8 cellular contexts compared by ENCODE assay signal in genomic region chr9:37209431-37210386, GRCh38.
A peak's percentile ranks its signal among the peaks of the same experiment; 100 is the strongest.
DNase-seq lines count a peak whose midpoint lies in the region; ATAC-seq and TF ChIP-seq lines count a peak whose summit lies in the region.

No MANE protein-coding gene starts in this region.

- peak; percentile 71 for TF ChIP-seq CTCF in BE2C (IDR thresholded peaks at IDR 0.05; ENCODE audit: low read depth, low read length)
- TF ChIP-seq CTCF in vagina (IDR thresholded peaks at IDR 0.05), result no peak

- H3K9me3 ChIP-seq in BE2C (no peaks in the 10 kb centered on the region), SJCRH30 (replicated peaks) (no peaks in the 10 kb centered on the region), vagina (no peaks in the 10 kb centered on the region)

- intact Hi-C loops in left cardiac atrium (cut with DNase I) (no loop called here), vagina (cut with DNase I) (no loop called here)

- no peak for TF ChIP-seq POLR2A in vagina (IDR thresholded peaks at IDR 0.05)

- H3K4me1 ChIP-seq in BE2C (peaks cover 11% of the 10 kb centered on the region), SJCRH30 (no peaks in the 10 kb centered on the region), vagina (peaks cover 5% of the 10 kb centered on the region)

- DNase-seq in BE2C (peak; percentile 26), left cardiac atrium (no peak), NCI-H510A (lab: John Stamatoyannopoulos, UW) (no peak), SJCRH30 (no peak), vagina (ENCODE audit: extremely low spot score in 2 of 2) (no peak)

- ATAC-seq in GM18870 (IDR thresholded peaks at IDR 0.05; ENCODE audit: unreplicated experiment) (peak; percentile 49), SK-N-SH treated with all-trans-retinoic acid at 6 μM for 48 hours (peak; percentile 74), left cardiac atrium (peak; percentile 65 to 67)
- ATAC-seq in activated CD4-positive, CD25-positive, alpha-beta regulatory T cell treated with anti-CD3 and anti-CD28 coated beads, Interleukin-2, amount 50 U/mL, for 24 hours, result no peak

- H3K36me3 ChIP-seq in BE2C (peaks cover 8% of the 10 kb centered on the region), SJCRH30 (peaks cover 3% of the 10 kb centered on the region), vagina (no peaks in the 10 kb centered on the region)

- H3K27me3 ChIP-seq in BE2C (no peaks in the 10 kb centered on the region), SJCRH30 (no peaks in the 10 kb centered on the region), vagina (no peaks in the 10 kb centered on the region)

- H3K4me3 ChIP-seq in BE2C (ENCODE audit: low read depth, low read length), result no peak overlapping the region
- no peak overlapping the region for H3K4me3 ChIP-seq in SJCRH30
- H3K4me3 ChIP-seq in vagina, result no peak overlapping the region

- H3K27ac ChIP-seq in SJCRH30, result no peak overlapping the region
- no peak overlapping the region for H3K27ac ChIP-seq in vagina

TF ChIP-seq in SK-N-SH treated with all-trans-retinoic acid at 6 μM for 48 hours, 23 proteins besides CTCF, POLR2A, EP300 and RAD21:
- TF ChIP-seq PPARA (CRISPR knock-in tag; IDR thresholded peaks at IDR 0.05; ENCODE audit: borderline replicate concordance) (no peak), CREB5 (CRISPR knock-in tag; IDR thresholded peaks at IDR 0.05; ENCODE audit: low read depth) (no peak), CSRNP3 (CRISPR knock-in tag; IDR thresholded peaks at IDR 0.05) (no peak), ESRRG (CRISPR knock-in tag; IDR thresholded peaks at IDR 0.05) (no peak), ZNF8 (CRISPR knock-in tag; IDR thresholded peaks at IDR 0.05) (no peak), TSHZ2 (CRISPR knock-in tag; IDR thresholded peaks at IDR 0.05) (no peak), RARB (CRISPR knock-in tag; IDR thresholded peaks at IDR 0.05) (no peak)

Comparison
In these comparisons a context has a peak if more than half of its experiments do, and no peak if none do; other contexts are left out.
1. ATAC-seq: peak in GM18870 (single experiment), SK-N-SH treated with all-trans-retinoic acid at 6 μM for 48 hours (single experiment) and left cardiac atrium (2 of 2); none in activated CD4-positive, CD25-positive, alpha-beta regulatory T cell treated with anti-CD3 and anti-CD28 coated beads, Interleukin-2, amount 50 U/mL, for 24 hours (0 of 2).